Comparison of ENCODE assay signal across 2 cellular contexts in the genomic region with DNA sequence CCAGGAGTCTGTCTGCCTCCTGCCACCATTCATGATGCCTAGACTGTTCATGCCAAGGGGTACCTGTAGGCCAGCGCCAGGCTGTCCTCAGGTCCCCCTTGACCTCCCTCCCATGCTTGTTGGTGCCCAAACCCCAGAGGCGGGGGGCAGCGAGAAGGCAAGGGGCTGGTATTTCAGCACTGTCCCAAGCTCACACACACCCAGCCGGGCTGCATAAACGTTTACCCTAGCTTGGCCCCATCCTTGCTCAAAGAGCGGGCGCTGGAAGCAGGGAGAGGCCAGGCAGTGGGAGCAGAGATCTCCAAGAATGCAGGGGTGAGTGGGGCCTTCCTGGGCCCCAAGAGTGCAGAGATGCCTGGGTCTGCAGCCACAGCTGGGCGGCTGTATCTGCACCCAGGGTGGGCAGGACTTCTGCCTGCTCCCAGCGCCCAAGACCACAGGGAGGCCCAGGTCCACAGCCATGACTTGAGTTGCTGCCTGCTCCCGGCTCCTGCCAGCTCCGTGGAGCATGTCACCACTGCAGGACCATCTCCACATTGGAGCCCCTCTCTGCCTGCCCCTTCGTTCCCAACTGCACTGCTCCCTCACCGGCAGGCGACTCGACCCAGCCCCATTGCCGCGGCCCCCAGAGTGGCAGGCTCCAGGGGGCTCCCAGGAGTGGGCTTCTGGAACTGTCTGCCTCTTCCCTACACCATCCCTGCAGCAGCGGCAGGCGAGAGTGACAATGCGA.
TF ChIP-seq lines count a peak whose summit lies in the region.

No MANE protein-coding gene starts in this region.

TF ChIP-seq in IMR-90, 13 proteins besides CTCF, POLR2A, EP300 and RAD21:
- TF ChIP-seq CEBPB (IDR thresholded peaks at IDR 0.05; ENCODE audit: low read depth, low read length) (no peak), CHD1 (IDR thresholded peaks at IDR 0.05; ENCODE audit: low read depth, low read length) (no peak), MXI1 (IDR thresholded peaks at IDR 0.05; ENCODE audit: borderline replicate concordance, low read depth, low read length) (no peak), BHLHE40 (IDR thresholded peaks at IDR 0.05; ENCODE audit: low read depth, low read length) (no peak), SMC3 (IDR thresholded peaks at IDR 0.05; ENCODE audit: low read depth, low read length) (no peak), RCOR1 (IDR thresholded peaks at IDR 0.05; ENCODE audit: insufficient replicate concordance, low read length) (no peak), RFX5 (IDR thresholded peaks at IDR 0.05; ENCODE audit: low read depth, low read length) (no peak), FOS (IDR thresholded peaks at IDR 0.05; ENCODE audit: low read depth, low read length) (no peak), NFE2L2 (IDR thresholded peaks at IDR 0.05; ENCODE audit: low read depth, low read length) (no peak)
- TF ChIP-seq, protein P1, sequence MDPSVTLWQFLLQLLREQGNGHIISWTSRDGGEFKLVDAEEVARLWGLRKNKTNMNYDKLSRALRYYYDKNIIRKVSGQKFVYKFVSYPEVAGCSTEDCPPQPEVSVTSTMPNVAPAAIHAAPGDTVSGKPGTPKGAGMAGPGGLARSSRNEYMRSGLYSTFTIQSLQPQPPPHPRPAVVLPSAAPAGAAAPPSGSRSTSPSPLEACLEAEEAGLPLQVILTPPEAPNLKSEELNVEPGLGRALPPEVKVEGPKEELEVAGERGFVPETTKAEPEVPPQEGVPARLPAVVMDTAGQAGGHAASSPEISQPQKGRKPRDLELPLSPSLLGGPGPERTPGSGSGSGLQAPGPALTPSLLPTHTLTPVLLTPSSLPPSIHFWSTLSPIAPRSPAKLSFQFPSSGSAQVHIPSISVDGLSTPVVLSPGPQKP (IDR thresholded peaks at IDR 0.05; ENCODE audit: borderline replicate concordance, low read depth, low read length): no peak
- TF ChIP-seq, protein P2, sequence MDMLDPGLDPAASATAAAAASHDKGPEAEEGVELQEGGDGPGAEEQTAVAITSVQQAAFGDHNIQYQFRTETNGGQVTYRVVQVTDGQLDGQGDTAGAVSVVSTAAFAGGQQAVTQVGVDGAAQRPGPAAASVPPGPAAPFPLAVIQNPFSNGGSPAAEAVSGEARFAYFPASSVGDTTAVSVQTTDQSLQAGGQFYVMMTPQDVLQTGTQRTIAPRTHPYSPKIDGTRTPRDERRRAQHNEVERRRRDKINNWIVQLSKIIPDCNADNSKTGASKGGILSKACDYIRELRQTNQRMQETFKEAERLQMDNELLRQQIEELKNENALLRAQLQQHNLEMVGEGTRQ (IDR thresholded peaks at IDR 0.05; ENCODE audit: low read depth, low read length): no peak

TF ChIP-seq in H1, 55 proteins besides CTCF, POLR2A, EP300 and RAD21:
- TF ChIP-seq, protein P3, sequence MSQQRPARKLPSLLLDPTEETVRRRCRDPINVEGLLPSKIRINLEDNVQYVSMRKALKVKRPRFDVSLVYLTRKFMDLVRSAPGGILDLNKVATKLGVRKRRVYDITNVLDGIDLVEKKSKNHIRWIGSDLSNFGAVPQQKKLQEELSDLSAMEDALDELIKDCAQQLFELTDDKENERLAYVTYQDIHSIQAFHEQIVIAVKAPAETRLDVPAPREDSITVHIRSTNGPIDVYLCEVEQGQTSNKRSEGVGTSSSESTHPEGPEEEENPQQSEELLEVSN (IDR thresholded peaks at IDR 0.05): no peak
- TF ChIP-seq TBP (IDR thresholded peaks at IDR 0.05; ENCODE audit: low read depth, low read length): no peak
- no peak for TF ChIP-seq CREB1 (IDR thresholded peaks at IDR 0.05)
- no peak for TF ChIP-seq CTBP2 (IDR thresholded peaks at IDR 0.05; ENCODE audit: borderline replicate concordance, insufficient read depth, insufficient read length, low read length)
- no peak for TF ChIP-seq PHF8 (conservative IDR thresholded peaks at IDR 0.05; ENCODE audit: low read depth, low read length)
- TF ChIP-seq YY1 (IDR thresholded peaks at IDR 0.05; ENCODE audit: low read depth, low read length): no peak
- no peak for TF ChIP-seq NANOG (IDR thresholded peaks at IDR 0.05; ENCODE audit: insufficient read depth, low read depth, low read length, poor library complexity, severe bottlenecking)
- TF ChIP-seq ASH2L (IDR thresholded peaks at IDR 0.05; ENCODE audit: low read length): no peak
- TF ChIP-seq TEAD4 (IDR thresholded peaks at IDR 0.05; ENCODE audit: low read depth, low read length): no peak
- TF ChIP-seq JUN (IDR thresholded peaks at IDR 0.05; ENCODE audit: low read depth, low read length): no peak
- TF ChIP-seq TAF1 (IDR thresholded peaks at IDR 0.05; ENCODE audit: low read depth, low read length): no peak
- TF ChIP-seq CBX8 (IDR thresholded peaks at IDR 0.05; ENCODE audit: borderline replicate concordance, low read depth, low read length): no peak
- TF ChIP-seq FOSL1 (IDR thresholded peaks at IDR 0.05; ENCODE audit: insufficient read depth, low read depth, low read length): no peak
- no peak for TF ChIP-seq ATF3 (IDR thresholded peaks at IDR 0.05; ENCODE audit: insufficient read depth, low read depth, low read length)
- no peak for TF ChIP-seq HDAC2 (IDR thresholded peaks at IDR 0.05; ENCODE audit: borderline replicate concordance in 1 of 2, low read depth in 2 of 2, low read length in 2 of 2)
- no peak for TF ChIP-seq SP1 (IDR thresholded peaks at IDR 0.05; ENCODE audit: low read depth, low read length)
